ENCODE assay signal across 8 cellular contexts in genomic region chr22:32050678-32051515, GRCh38. TPM values are rescaled to one million over a fixed set of nuclear protein-coding genes. Genes with fewer than 3 reads are reported as not detected.
A peak's percentile ranks its signal among the peaks of the same experiment; 100 is the strongest.
DNase-seq lines count a peak whose midpoint lies in the region; ATAC-seq and TF ChIP-seq lines count a peak whose summit lies in the region.

No MANE protein-coding gene starts in this region.

- no peaks in the 10 kb centered on the region for H3K27me3 ChIP-seq in ovary

- H3K4me3 ChIP-seq in fibroblast of mammary gland (ENCODE audit: control insufficient read depth, low read depth, low read length) (no peak overlapping the region), ovary (no peak overlapping the region)

- H3K9me3 ChIP-seq in ovary, result no peaks in the 10 kb centered on the region

- H3K27ac ChIP-seq in ovary, result no peak overlapping the region

- TF ChIP-seq EP300 in ovary (IDR thresholded peaks at IDR 0.05), result no peak

- peaks cover 53% of the 10 kb centered on the region for H3K27me3 Mint-ChIP-seq in activated CD8-positive, alpha-beta T cell treated with anti-CD3 and anti-CD28 coated beads, Interleukin-2, amount 10 ng/mL, durations not matched to agents 7 days and 5 days (ENCODE audit: low read depth)

- H3K27ac Mint-ChIP-seq in activated CD8-positive, alpha-beta T cell treated with anti-CD3 and anti-CD28 coated beads, Interleukin-2, amount 10 ng/mL, durations not matched to agents 7 days and 5 days, result peak overlapping the region; percentile 27

- POLR2A ChIA-PET in activated CD8-positive, alpha-beta T cell treated with anti-CD3 and anti-CD28 coated beads, Interleukin-2, amount 10 ng/mL, durations not matched to agents 7 days and 5 days (lab: Charles Lee), result no interaction called here

- H3K36me3 Mint-ChIP-seq in activated CD8-positive, alpha-beta T cell treated with anti-CD3 and anti-CD28 coated beads, Interleukin-2, amount 10 ng/mL, durations not matched to agents 7 days and 5 days (ENCODE audit: low read depth), result no peaks in the 10 kb centered on the region

- H3K4me1 Mint-ChIP-seq in activated CD8-positive, alpha-beta T cell treated with anti-CD3 and anti-CD28 coated beads, Interleukin-2, amount 10 ng/mL, durations not matched to agents 7 days and 5 days (ENCODE audit: low read depth), result peaks cover 9% of the 10 kb centered on the region

- 48 to 54% (median 49%) methylated on average over 5 of the region's 5 CpGs for WGBS in ovary, 3 donors

- ATAC-seq in activated CD8-positive, alpha-beta T cell treated with anti-CD3 and anti-CD28 coated beads, Interleukin-2, amount 10 ng/mL, durations not matched to agents 7 days and 5 days, result peak; percentile 76
- no peak for ATAC-seq in HG03442 (IDR thresholded peaks at IDR 0.05; ENCODE audit: unreplicated experiment)

- H3K4me1 ChIP-seq in ovary (ENCODE audit: insufficient read depth), result no peaks in the 10 kb centered on the region

- TF ChIP-seq POLR2A in ovary (IDR thresholded peaks at IDR 0.05), result no peak

- DNase-seq in GM10266 (ENCODE audit: extremely low spot score) (peak; percentile 62), NCI-H1436 treated with DMSO at 0.1 percent for 48 hours (lab: John Stamatoyannopoulos, UW) (peak; percentile 55), fibroblast of mammary gland (ENCODE audit: low read depth) (peak; percentile 92), ovary (no peak), NCI-H1105 (lab: John Stamatoyannopoulos, UW) (no peak)
- peak; percentile 62 for DNase-seq in activated CD8-positive, alpha-beta T cell treated with anti-CD3 and anti-CD28 coated beads, Interleukin-2, amount 10 ng/mL, durations not matched to agents 7 days and 5 days
- peak; percentile 25 to 62 for DNase-seq in stimulated activated CD4-positive, alpha-beta T cell treated with anti-CD3 and anti-CD28 coated beads, Interleukin-12 subunit alpha, Interleukin-12 subunit beta, amount 100 ng/mL, for 24 hours (ENCODE audit: low read depth in 2 of 2)

- no peaks in the 10 kb centered on the region for H3K36me3 ChIP-seq in ovary

- H3K9me3 Mint-ChIP-seq in activated CD8-positive, alpha-beta T cell treated with anti-CD3 and anti-CD28 coated beads, Interleukin-2, amount 10 ng/mL, durations not matched to agents 7 days and 5 days (ENCODE audit: insufficient read depth), result no peaks in the 10 kb centered on the region

- CTCF ChIA-PET in activated CD8-positive, alpha-beta T cell treated with anti-CD3 and anti-CD28 coated beads, Interleukin-2, amount 10 ng/mL, durations not matched to agents 7 days and 5 days (lab: Charles Lee), result interaction anchor here (1.0 to 2.2 kb wide), 3 partner anchors 80 to 389 kb away, joined by 3 to 6 read pairs (median 3); partner anchors contain the start of gene PISD

- intact Hi-C loops in ovary (cut with DNase I), result no loop called here

- no peak overlapping the region for H3K4me3 Mint-ChIP-seq in activated CD8-positive, alpha-beta T cell treated with anti-CD3 and anti-CD28 coated beads, Interleukin-2, amount 10 ng/mL, durations not matched to agents 7 days and 5 days

- TF ChIP-seq CTCF in GM10266 (IDR thresholded peaks at IDR 0.05; ENCODE audit: control insufficient read depth, insufficient read depth, low read depth, missing control alignments), result no peak
- no peak for TF ChIP-seq CTCF in fibroblast of mammary gland (conservative IDR thresholded peaks at IDR 0.05; ENCODE audit: control insufficient read depth, insufficient read depth, low read depth, low read length)
- TF ChIP-seq CTCF in ovary (IDR thresholded peaks at IDR 0.05), result no peak

RNA-seq across cellular contexts. Expression of gene SLC5A1, which starts 7.8 kb away (rescaled TPM):
- not detected for total RNA-seq in activated CD8-positive, alpha-beta T cell treated with anti-CD3 and anti-CD28 coated beads, Interleukin-2, amount 10 ng/mL, durations not matched to agents 7 days and 5 days
- 1 to 10 TPM in 3 of 7 donors, under 1 TPM in 1, not detected in 3; 0.56 to 1.8 (median 1.3) TPM for total RNA-seq in ovary
- polyA plus RNA-seq in ovary, result under 1 TPM in 1 of 2 donors, not detected in 1; 0.05 TPM

Comparison
In these comparisons a context has a peak if more than half of its experiments do, and no peak if none do; other contexts are left out.
1. DNase-seq: peak in GM10266 (single experiment), NCI-H1436 treated with DMSO at 0.1 percent for 48 hours (single experiment), activated CD8-positive, alpha-beta T cell treated with anti-CD3 and anti-CD28 coated beads, Interleukin-2, amount 10 ng/mL, durations not matched to agents 7 days and 5 days (single experiment), fibroblast of mammary gland (single experiment) and stimulated activated CD4-positive, alpha-beta T cell treated with anti-CD3 and anti-CD28 coated beads, Interleukin-12 subunit alpha, Interleukin-12 subunit beta, amount 100 ng/mL, for 24 hours (2 of 2); none in ovary (0 of 5) and NCI-H1105 (single experiment).